1 cellular context compared by ENCODE assay signal in genomic region chr7:112001089-112001826, GRCh38.
TF ChIP-seq lines count a peak whose summit lies in the region.

No MANE protein-coding gene starts in this region.

TF ChIP-seq in A549, 52 proteins besides CTCF, POLR2A, EP300 and RAD21 (continued from another document):
- TF ChIP-seq HES2 (IDR thresholded peaks at IDR 0.05) (no peak), BCL3 (IDR thresholded peaks at IDR 0.05) (no peak), MAZ (IDR thresholded peaks at IDR 0.05; ENCODE audit: borderline replicate concordance, low read depth, low read length) (no peak), HOXA7 (CRISPR knock-in tag; IDR thresholded peaks at IDR 0.05) (no peak), MAFK (IDR thresholded peaks at IDR 0.05; ENCODE audit: partially characterized antibody) (peak; percentile 81), CBX8 (IDR thresholded peaks at IDR 0.05) (no peak), PBX3 (IDR thresholded peaks at IDR 0.05) (no peak), JUN (IDR thresholded peaks at IDR 0.05) (peak; percentile 38 to 47; a peak in 1 of 5 replicates), REST (IDR thresholded peaks at IDR 0.05) (no peak), SMC3 (IDR thresholded peaks at IDR 0.05) (peak; percentile 23; the same call in 1 of the 3 replicates), HDAC2 (IDR thresholded peaks at IDR 0.05) (no peak), TFCP2L1 (CRISPR knock-in tag; IDR thresholded peaks at IDR 0.05) (no peak), NFE2L2 (conservative IDR thresholded peaks at IDR 0.05; ENCODE audit: low read length) (no peak), MAX (IDR thresholded peaks at IDR 0.05) (peak; percentile 46; the same call in 1 of the 2 replicates), RARB (CRISPR knock-in tag; IDR thresholded peaks at IDR 0.05) (no peak), JUNB (IDR thresholded peaks at IDR 0.05) (peak; percentile 68), RCOR1 (IDR thresholded peaks at IDR 0.05; ENCODE audit: low read depth, low read length) (no peak), HMGXB4 (CRISPR knock-in tag; IDR thresholded peaks at IDR 0.05; ENCODE audit: borderline replicate concordance) (no peak), RNF2 (IDR thresholded peaks at IDR 0.05; ENCODE audit: borderline replicate concordance, low read depth) (no peak), ESRRA (IDR thresholded peaks at IDR 0.05; ENCODE audit: borderline replicate concordance, low read length) (no peak), CBX2 (IDR thresholded peaks at IDR 0.05; ENCODE audit: borderline replicate concordance, low read depth) (no peak), KDM5A (IDR thresholded peaks at IDR 0.05) (no peak), CHD4 (IDR thresholded peaks at IDR 0.05; ENCODE audit: borderline replicate concordance) (no peak), ZNF302 (CRISPR knock-in tag; IDR thresholded peaks at IDR 0.05) (no peak), SREBF2 (IDR thresholded peaks at IDR 0.05) (no peak), E2F6 (IDR thresholded peaks at IDR 0.05; ENCODE audit: borderline replicate concordance, low read depth) (no peak), EHF (CRISPR knock-in tag; IDR thresholded peaks at IDR 0.05) (no peak), ATOH8 (CRISPR knock-in tag; IDR thresholded peaks at IDR 0.05; ENCODE audit: low read depth) (no peak), ZC3H11A (IDR thresholded peaks at IDR 0.05) (no peak), GATA3 (IDR thresholded peaks at IDR 0.05; ENCODE audit: borderline replicate concordance) (no peak; the same call in 1 of the 2 replicates), CHD2 (IDR thresholded peaks at IDR 0.05; ENCODE audit: low read length, partially characterized antibody) (no peak), POLR2AphosphoS2 (conservative IDR thresholded peaks at IDR 0.05; ENCODE audit: low read length) (no peak), EHMT2 (IDR thresholded peaks at IDR 0.05; ENCODE audit: low read depth) (no peak), FOSB (CRISPR knock-in tag; IDR thresholded peaks at IDR 0.05) (no peak)
